ENCODE assay signal across 1 cellular context in genomic region chr17:19381361-19381740, GRCh38.
TF ChIP-seq lines count a peak whose summit lies in the region.

No MANE protein-coding gene starts in this region.

TF ChIP-seq in HepG2, 621 proteins besides CTCF, POLR2A, EP300 and RAD21:
- no peak for TF ChIP-seq ZNF430 (CRISPR knock-in tag; IDR thresholded peaks at IDR 0.05)
- no peak for TF ChIP-seq ZNF674 (CRISPR knock-in tag; IDR thresholded peaks at IDR 0.05; ENCODE audit: low read depth)
- no peak for TF ChIP-seq PCBP1 (IDR thresholded peaks at IDR 0.05; ENCODE audit: borderline replicate concordance, low read depth, low read length)
- peak; percentile 5; the same call in 1 of the 2 replicates for TF ChIP-seq ZC3H13 (CRISPR knock-in tag; IDR thresholded peaks at IDR 0.05)
- no peak for TF ChIP-seq FOXJ3 (CRISPR knock-in tag; IDR thresholded peaks at IDR 0.05; ENCODE audit: borderline replicate concordance)
- TF ChIP-seq ZNF224 (CRISPR knock-in tag; IDR thresholded peaks at IDR 0.05) = no peak
TF ChIP-seq in HepG2: peak in this region for 1.
